In the genomic region with DNA sequence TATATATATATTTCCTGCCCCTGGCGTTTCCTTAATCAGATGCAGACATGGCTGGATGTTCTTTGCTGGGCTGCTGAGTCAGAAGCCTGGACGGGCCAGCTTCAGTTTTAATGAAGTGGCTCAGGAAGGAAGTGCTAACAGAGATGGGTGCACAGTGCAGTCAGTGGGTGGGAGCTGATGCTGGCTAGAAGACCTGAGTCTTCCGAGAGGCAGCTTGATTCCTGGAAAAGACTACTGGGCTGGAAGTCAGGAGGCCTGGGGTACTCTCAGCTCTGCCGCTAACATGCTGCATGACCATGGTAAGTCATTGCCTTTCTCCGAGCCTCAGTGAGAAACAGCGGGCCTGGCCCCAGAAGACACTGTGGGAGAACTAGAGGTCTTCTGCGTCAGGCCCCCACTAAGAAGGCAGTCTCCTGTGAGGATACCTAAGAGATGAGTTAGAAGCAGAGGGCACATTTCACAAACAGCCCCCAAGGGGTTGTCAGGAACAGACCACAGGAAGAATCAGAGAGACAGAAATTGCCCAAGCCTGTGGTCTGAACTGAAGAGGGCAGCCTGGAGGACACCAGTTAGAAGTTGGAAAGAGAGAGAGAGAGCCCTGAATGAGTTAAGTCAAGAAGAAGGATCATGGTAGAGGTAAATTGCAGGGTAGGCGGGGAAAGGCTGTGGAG, we compare ENCODE assay signal across 17 cellular contexts. TPM values are rescaled to one million over a fixed set of nuclear protein-coding genes. Genes with fewer than 3 reads are reported as not detected.
DNase-seq lines count a peak whose midpoint lies in the region; ATAC-seq and TF ChIP-seq lines count a peak whose summit lies in the region.
"Had no signal": no experiment of that assay in that cellular context is flagged by ENCODE, and none has a peak within 500 bp of the region (broad histone marks: within the 10 kb centered on the region; RNA-seq: fewer than 3 reads in every experiment).

No MANE protein-coding gene starts in this region.

- H3K36me3 ChIP-seq in adrenal gland (replicated peaks in 1 of 2): no peaks in the 10 kb centered on the region
- H3K36me3 ChIP-seq: uterus had no signal

- CTCF ChIA-PET in activated CD8-positive, alpha-beta memory T cell treated with anti-CD3 and anti-CD28 coated beads, Interleukin-2, amount 10 ng/mL, durations not matched to agents 7 days and 5 days (lab: Charles Lee): interaction anchor here (0.7 to 2.4 kb wide), 3 partner anchors 31 to 62 kb away, joined by 4 to 10 read pairs (median 6); no protein-coding TSS in a partner anchor

- peak; percentile 17 for ATAC-seq in activated CD8-positive, alpha-beta memory T cell treated with anti-CD3 and anti-CD28 coated beads, Interleukin-2, amount 10 ng/mL, durations not matched to agents 7 days and 5 days
- ATAC-seq in GM19395 (IDR thresholded peaks at IDR 0.05; ENCODE audit: unreplicated experiment): no peak

- peaks cover 90% of the 10 kb centered on the region for H3K4me1 Mint-ChIP-seq in activated CD8-positive, alpha-beta memory T cell treated with anti-CD3 and anti-CD28 coated beads, Interleukin-2, amount 10 ng/mL, durations not matched to agents 7 days and 5 days
- H3K4me1 Mint-ChIP-seq in activated naive CD8-positive, alpha-beta T cell (ENCODE audit: low read depth): peaks cover 72% of the 10 kb centered on the region

- no peaks in the 10 kb centered on the region for H3K4me1 ChIP-seq in adrenal gland (replicated peaks in 1 of 2)
- H3K4me1 ChIP-seq: uterus had no signal

- H3K36me3 Mint-ChIP-seq in activated CD8-positive, alpha-beta memory T cell treated with anti-CD3 and anti-CD28 coated beads, Interleukin-2, amount 10 ng/mL, durations not matched to agents 7 days and 5 days: peaks cover 40% of the 10 kb centered on the region
- no peaks in the 10 kb centered on the region for H3K36me3 Mint-ChIP-seq in activated naive CD8-positive, alpha-beta T cell

- WGBS in adrenal gland, 4 donors: 43 to 71% (median 62%) methylated on average over 3 to 8 of the region's 8 CpGs

- peaks cover 7% of the 10 kb centered on the region for H3K27me3 ChIP-seq in adrenal gland
- H3K27me3 ChIP-seq: uterus had no signal

- DNase-seq in activated CD8-positive, alpha-beta memory T cell treated with anti-CD3 and anti-CD28 coated beads, Interleukin-2, amount 10 ng/mL, durations not matched to agents 7 days and 5 days: peak; percentile 55
- no peak for DNase-seq in activated CD8-positive, alpha-beta memory T cell treated with anti-CD3 and anti-CD28 coated beads, Interleukin-2, amount 50 U/mL, for 48 hours
- peak; percentile 49 for DNase-seq in MV-4-11 (lab: John Stamatoyannopoulos, UW)
- peak; percentile 4 for DNase-seq in iris pigment epithelial cell (ENCODE audit: low read depth)
- no peak for DNase-seq in adrenal gland
- DNase-seq in stimulated activated CD4-positive, alpha-beta T cell treated with anti-CD3 and anti-CD28 coated beads, Interleukin-1b, Interleukin-23, amount 100 ng/mL, for 48 hours: no peak
- DNase-seq: dermis blood vessel endothelial cell, DMS79 treated with DMSO at 0.1 percent for 48 hours, T1000, uterus had no signal

- H3K27ac Mint-ChIP-seq in activated CD8-positive, alpha-beta memory T cell treated with anti-CD3 and anti-CD28 coated beads, Interleukin-2, amount 10 ng/mL, durations not matched to agents 7 days and 5 days: peak overlapping the region; percentile 91
- no peak overlapping the region for H3K27ac Mint-ChIP-seq in activated naive CD8-positive, alpha-beta T cell

- TF ChIP-seq POLR2A in adrenal gland (IDR thresholded peaks at IDR 0.05): no peak

- no peak for TF ChIP-seq CTCF in adrenal gland (IDR thresholded peaks at IDR 0.05)

- no peaks in the 10 kb centered on the region for H3K9me3 ChIP-seq in adrenal gland (replicated peaks in 1 of 3)
- H3K9me3 ChIP-seq: uterus had no signal

- no peak overlapping the region for H3K27ac ChIP-seq in adrenal gland
- H3K27ac ChIP-seq: uterus had no signal

- H3K27me3 Mint-ChIP-seq in activated CD8-positive, alpha-beta memory T cell treated with anti-CD3 and anti-CD28 coated beads, Interleukin-2, amount 10 ng/mL, durations not matched to agents 7 days and 5 days: no peaks in the 10 kb centered on the region
- H3K27me3 Mint-ChIP-seq in activated naive CD8-positive, alpha-beta T cell: no peaks in the 10 kb centered on the region

- intact Hi-C loops in adrenal gland (cut with DNase I): no loop called here

- H3K4me3 ChIP-seq in adrenal gland: no peak overlapping the region
- H3K4me3 ChIP-seq: smooth muscle cell, uterus had no signal

- H3K4me3 Mint-ChIP-seq in activated CD8-positive, alpha-beta memory T cell treated with anti-CD3 and anti-CD28 coated beads, Interleukin-2, amount 10 ng/mL, durations not matched to agents 7 days and 5 days: peak overlapping the region; percentile 94
- peak overlapping the region; percentile 35 for H3K4me3 Mint-ChIP-seq in activated naive CD8-positive, alpha-beta T cell

- H3K9me3 Mint-ChIP-seq in activated CD8-positive, alpha-beta memory T cell treated with anti-CD3 and anti-CD28 coated beads, Interleukin-2, amount 10 ng/mL, durations not matched to agents 7 days and 5 days (ENCODE audit: low read depth): no peaks in the 10 kb centered on the region
- no peaks in the 10 kb centered on the region for H3K9me3 Mint-ChIP-seq in activated naive CD8-positive, alpha-beta T cell (ENCODE audit: low read depth)

RNA-seq across cellular contexts. Expression of a gene that starts 8.3 kb away (rescaled TPM):
- 10 to 100 TPM in 1 of 2 experiments, 1 to 10 TPM in 1; 5.9 to 12.7 TPM for total RNA-seq in activated CD8-positive, alpha-beta memory T cell treated with anti-CD3 and anti-CD28 coated beads, Interleukin-2, amount 10 ng/mL, durations not matched to agents 7 days and 5 days
- total RNA-seq in adrenal gland: under 1 TPM in 4 of 8 donors, not detected in 4; 0.23 to 0.78 (median 0.33) TPM
- under 1 TPM in 2 of 3 donors, not detected in 1; 0.07 TPM for polyA plus RNA-seq in adrenal gland
- total RNA-seq: dermis blood vessel endothelial cell, glomerular endothelial cell, OCI-LY7, smooth muscle cell had no signal
- polyA plus RNA-seq: AG04450, neural cell, smooth muscle cell had no signal

Comparison
In these comparisons a context has a peak if more than half of its experiments do, and no peak if none do; other contexts are left out.
1. DNase-seq: peak in activated CD8-positive, alpha-beta memory T cell treated with anti-CD3 and anti-CD28 coated beads, Interleukin-2, amount 10 ng/mL, durations not matched to agents 7 days and 5 days (single experiment), MV-4-11 (single experiment) and iris pigment epithelial cell (single experiment); none in activated CD8-positive, alpha-beta memory T cell treated with anti-CD3 and anti-CD28 coated beads, Interleukin-2, amount 50 U/mL, for 48 hours (single experiment), adrenal gland (0 of 7) and stimulated activated CD4-positive, alpha-beta T cell treated with anti-CD3 and anti-CD28 coated beads, Interleukin-1b, Interleukin-23, amount 100 ng/mL, for 48 hours (single experiment).